Comparison of ENCODE assay signal across 22 cellular contexts in genomic region chr15:35992791-35993190, GRCh38.
"Had no signal": no experiment of that assay in that cellular context is flagged by ENCODE, and none has a peak within 500 bp of the region (broad histone marks: within the 10 kb centered on the region; RNA-seq: fewer than 3 reads in every experiment).

No MANE protein-coding gene starts in this region.

- DNase-seq: dorsolateral prefrontal cortex; effector CD4-positive, alpha-beta T cell; head of caudate nucleus; kidney; naive B cell; nucleus accumbens; spleen; stimulated activated CD4-positive, alpha-beta T cell treated with anti-CD3 and anti-CD28 coated beads, Interleukin-4, amount 100 ng/mL, for 4 hours; stimulated activated naive CD8-positive, alpha-beta T cell treated with anti-CD3 and anti-CD28 coated beads, Interleukin-15, Interleukin-2, amounts not matched to agents 100 U/mL and 50 U/mL, for 24 hours; substantia nigra; testis; tibial artery; upper lobe of left lung had no signal

- H3K4me3 Mint-ChIP-seq: memory B cell; naive B cell; nephron; neural progenitor cell; stimulated activated memory B cell treated with anti-CD40 and anti-IgM and Interleukin-4, amounts not matched to agents 10 μg/mL and 1 μg/mL and 100 μg/mL, for 72 hours had no signal

- H3K4me1 Mint-ChIP-seq: memory B cell; naive B cell; neural progenitor cell; stimulated activated memory B cell treated with anti-CD40 and anti-IgM and Interleukin-4, amounts not matched to agents 10 μg/mL and 1 μg/mL and 100 μg/mL, for 72 hours had no signal

- ATAC-seq: left lobe of liver; sciatic nerve; stimulated activated memory B cell treated with anti-CD40 and anti-IgM and Interleukin-4, amounts not matched to agents 10 μg/mL and 1 μg/mL and 100 μg/mL, for 72 hours; stimulated activated naive CD8-positive, alpha-beta T cell treated with anti-CD3 and anti-CD28 coated beads, Interleukin-15, Interleukin-2, amounts not matched to agents 100 U/mL and 50 U/mL, for 24 hours had no signal

- H2AFZ ChIP-seq: neural progenitor cell had no signal

- H3K4me1 ChIP-seq: neural progenitor cell, prostate gland, right atrium auricular region, spleen, testis, upper lobe of left lung had no signal

- H3K9ac ChIP-seq: neural progenitor cell had no signal

- H3K27ac ChIP-seq: dorsolateral prefrontal cortex, neural progenitor cell, prostate gland, right atrium auricular region, spleen, testis, tibial artery, upper lobe of left lung had no signal

- H3K27me3 Mint-ChIP-seq: naive B cell; stimulated activated memory B cell treated with anti-CD40 and anti-IgM and Interleukin-4, amounts not matched to agents 10 μg/mL and 1 μg/mL and 100 μg/mL, for 72 hours had no signal

- H3K27ac Mint-ChIP-seq: memory B cell; naive B cell; nephron; neural progenitor cell; stimulated activated memory B cell treated with anti-CD40 and anti-IgM and Interleukin-4, amounts not matched to agents 10 μg/mL and 1 μg/mL and 100 μg/mL, for 72 hours had no signal

- H3K4me3 ChIP-seq: dorsolateral prefrontal cortex, lung, neural progenitor cell, prostate gland, right atrium auricular region, spleen, testis, tibial artery, upper lobe of left lung had no signal

- H3K36me3 ChIP-seq: neural progenitor cell, prostate gland, right atrium auricular region, spleen, tibial artery, upper lobe of left lung had no signal

- H3K9me3 ChIP-seq: prostate gland, right atrium auricular region, testis, tibial artery, upper lobe of left lung had no signal

- H3K36me3 Mint-ChIP-seq: memory B cell; naive B cell; neural progenitor cell; stimulated activated memory B cell treated with anti-CD40 and anti-IgM and Interleukin-4, amounts not matched to agents 10 μg/mL and 1 μg/mL and 100 μg/mL, for 72 hours had no signal

- H3K27me3 ChIP-seq: dorsolateral prefrontal cortex, neural progenitor cell, right atrium auricular region, spleen, testis, tibial artery, upper lobe of left lung had no signal

- H3K4me2 ChIP-seq: neural progenitor cell had no signal
